ENCODE assay signal across 10 cellular contexts in genomic region chr10:128062331-128062730, GRCh38.
DNase-seq lines count a peak whose midpoint lies in the region; ATAC-seq, FAIRE-seq and TF ChIP-seq lines count a peak whose summit lies in the region.
"Had no signal": no experiment of that assay in that cellular context is flagged by ENCODE, and none has a peak within 500 bp of the region (broad histone marks: within the 10 kb centered on the region; RNA-seq: fewer than 3 reads in every experiment).

No MANE protein-coding gene starts in this region.

- H3K27me3 Mint-ChIP-seq in naive thymus-derived CD4-positive, alpha-beta T cell = no peaks in the 10 kb centered on the region

- DNase-seq in GM12891 (ENCODE audit: insufficient read length, low spot score) = no peak
- peak in 1 of 2 experiments; percentile 50 for DNase-seq in HL-60 (ENCODE audit: low read depth in 1 of 2, low spot score in 1 of 2)
- peak in 1 of 2 donors; percentile 66 for DNase-seq in ascending aorta (ENCODE audit: low spot score in 2 of 2)
- DNase-seq in naive thymus-derived CD4-positive, alpha-beta T cell = peak in 1 of 9 donors; percentile 8
- DNase-seq in HCEC 1CT = no peak
- no peak for DNase-seq in NCI-H524 treated with DMSO at 0.1 percent for 48 hours (lab: John Stamatoyannopoulos, UW)
- DNase-seq in posterior vena cava (ENCODE audit: low spot score) = no peak
- DNase-seq: MG63 had no signal

- H3K9me3 ChIP-seq in ascending aorta = no peaks in the 10 kb centered on the region
- H3K9me3 ChIP-seq in naive thymus-derived CD4-positive, alpha-beta T cell (ENCODE audit: control insufficient read depth in 2 of 3, low read length in 3 of 3) = no peaks in the 10 kb centered on the region
- H3K9me3 ChIP-seq: MG63 had no signal

- peaks cover 23 to 58% of the 10 kb centered on the region in 2 donors for H3K4me1 ChIP-seq in ascending aorta
- H3K4me1 ChIP-seq in naive thymus-derived CD4-positive, alpha-beta T cell (ENCODE audit: control insufficient read depth in 2 of 2, insufficient read depth in 2 of 2, low read length in 2 of 2) = peaks cover 42 to 64% of the 10 kb centered on the region in 2 donors

- H3K27ac Mint-ChIP-seq in naive thymus-derived CD4-positive, alpha-beta T cell = peak overlapping the region; percentile 76 to 94 (median 89)

- peak; percentile 66 for FAIRE-seq in GM12891 (lab: Jason Lieb, UNC)
- FAIRE-seq: islet of Langerhans had no signal

- peaks cover 14 to 41% (median 26%) of the 10 kb centered on the region in 5 donors for H3K36me3 Mint-ChIP-seq in naive thymus-derived CD4-positive, alpha-beta T cell

- H3K27ac ChIP-seq in HL-60 (replicated peaks) = peak overlapping the region; percentile 83
- peak overlapping the region; percentile 64 to 73 for H3K27ac ChIP-seq in ascending aorta
- peak overlapping the region; percentile 61 for H3K27ac ChIP-seq in naive thymus-derived CD4-positive, alpha-beta T cell (ENCODE audit: low read depth, low read length)

- no peak for TF ChIP-seq POLR2A in GM12891 (IDR thresholded peaks at IDR 0.05; ENCODE audit: low read depth, low read length)

- H3K4me3 ChIP-seq in HL-60 (replicated peaks; ENCODE audit: insufficient read depth, low read length) (no peak overlapping the region), ascending aorta (no peak overlapping the region)
- H3K4me3 ChIP-seq in naive thymus-derived CD4-positive, alpha-beta T cell (ENCODE audit: low read length) = peak overlapping the region; percentile 52
- H3K4me3 ChIP-seq: MG63 had no signal

- peak overlapping the region; percentile 75 to 96 (median 86) for H3K4me3 Mint-ChIP-seq in naive thymus-derived CD4-positive, alpha-beta T cell

- POLR2A ChIA-PET in naive thymus-derived CD4-positive, alpha-beta T cell (lab: Charles Lee) = interaction anchor here (0.6 to 5.3 kb wide), 4 partner anchors 8 to 26 kb away, joined by 3 to 78 read pairs (median 8); no protein-coding TSS in a partner anchor

- ATAC-seq in naive thymus-derived CD4-positive, alpha-beta T cell = no peak
- no peak for ATAC-seq in GM18867 (IDR thresholded peaks at IDR 0.05; ENCODE audit: unreplicated experiment)

- TF ChIP-seq CTCF in HL-60 (IDR thresholded peaks at IDR 0.05; ENCODE audit: insufficient read depth, low read length) (no peak), ascending aorta (IDR thresholded peaks at IDR 0.05) (no peak)

- intact Hi-C loops in ascending aorta (cut with DNase I) = no loop called here
- intact Hi-C loops in naive thymus-derived CD4-positive, alpha-beta T cell (cut with micrococcal nuclease) = loop anchor here (5.0 to 10.0 kb wide), 3 partner anchors 65 to 1402 kb away; partner anchors contain the start of genes MKI67 (in 2 of the 2) and MGMT (in 1 of the 2)
- intact Hi-C loops in posterior vena cava (cut with DNase I) = no loop called here

- H3K27me3 ChIP-seq in HL-60 (ENCODE audit: insufficient read depth, poor library complexity, severe bottlenecking) (no peaks in the 10 kb centered on the region), ascending aorta (no peaks in the 10 kb centered on the region)
- no peaks in the 10 kb centered on the region for H3K27me3 ChIP-seq in naive thymus-derived CD4-positive, alpha-beta T cell (ENCODE audit: control insufficient read depth in 2 of 2, insufficient read depth in 2 of 2, low read length in 2 of 2)
- H3K27me3 ChIP-seq: MG63 had no signal

- H3K36me3 ChIP-seq in ascending aorta = peaks cover 0 to 7% of the 10 kb centered on the region in 2 donors
- peaks cover 11 to 45% (median 22%) of the 10 kb centered on the region in 3 experiments for H3K36me3 ChIP-seq in naive thymus-derived CD4-positive, alpha-beta T cell (ENCODE audit: control insufficient read depth in 2 of 3, insufficient read depth in 3 of 3, low read length in 3 of 3)
- H3K36me3 ChIP-seq: MG63 had no signal

- H3K4me1 Mint-ChIP-seq in naive thymus-derived CD4-positive, alpha-beta T cell = peaks cover 50 to 100% (median 80%) of the 10 kb centered on the region in 7 donors

- no peaks in the 10 kb centered on the region for H3K9me3 Mint-ChIP-seq in naive thymus-derived CD4-positive, alpha-beta T cell

- CTCF ChIA-PET in naive thymus-derived CD4-positive, alpha-beta T cell (lab: Charles Lee) = interaction anchor here (1.1 to 19.9 kb wide), 3 partner anchors 17 to 28 kb away, joined by 3 to 217 read pairs (median 4); no protein-coding TSS in a partner anchor

TF ChIP-seq in GM12891, 5 proteins besides CTCF, POLR2A, EP300 and RAD21:
- no peak for TF ChIP-seq POLR2AphosphoS5 (IDR thresholded peaks at IDR 0.05; ENCODE audit: low read depth, low read length)
- peak; percentile 44 for TF ChIP-seq SPI1 (IDR thresholded peaks at IDR 0.05; ENCODE audit: low read depth, low read length)

Comparison
In these comparisons a context has a peak if more than half of its experiments do, and no peak if none do; other contexts are left out.
1. intact Hi-C loops: an anchor here in naive thymus-derived CD4-positive, alpha-beta T cell (5.0 to 10.0 kb wide); none called in ascending aorta and posterior vena cava.